Comparison of ENCODE assay signal across 16 cellular contexts in the genomic region with DNA sequence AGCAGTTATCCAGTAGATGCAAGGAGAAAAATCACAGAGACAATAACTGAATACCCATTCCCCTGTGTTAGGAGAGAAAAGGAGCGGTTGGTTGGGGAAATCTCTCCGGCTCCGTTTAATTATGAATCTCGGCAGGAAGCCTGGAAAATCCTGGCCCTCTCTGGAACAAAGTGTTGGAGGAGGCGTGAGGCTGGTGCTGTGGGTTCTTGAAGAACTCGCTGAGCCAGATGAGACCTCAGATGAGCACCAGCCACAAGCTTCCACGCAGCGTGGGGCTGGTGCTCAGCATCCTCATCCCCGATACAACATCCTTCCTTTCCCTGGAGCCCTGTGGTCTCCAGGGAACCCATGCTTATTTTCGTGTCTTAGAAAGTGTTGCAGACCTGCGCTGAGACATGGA. TPM values are rescaled to one million over a fixed set of nuclear protein-coding genes. Genes with fewer than 3 reads are reported as not detected.
DNase-seq lines count a peak whose midpoint lies in the region; ATAC-seq lines count a peak whose summit lies in the region.
"Had no signal": no experiment of that assay in that cellular context is flagged by ENCODE, and none has a peak within 500 bp of the region (broad histone marks: within the 10 kb centered on the region; RNA-seq: fewer than 3 reads in every experiment).

No MANE protein-coding gene starts in this region.

- H3K36me3 Mint-ChIP-seq in activated CD4-positive, alpha-beta T cell treated with anti-CD3 and anti-CD28 coated beads, Interleukin-2, amount 10 ng/mL, durations not matched to agents 7 days and 5 days (ENCODE audit: low read depth), result no peaks in the 10 kb centered on the region

- in situ Hi-C loops in ACHN (cut with HindIII; ENCODE audit: low pct_ligation_motif_present, low pct_unique_long_range_greater_than_20kb, low sequenced_read_pairs), result no loop called here

- intact Hi-C loops in posterior cingulate gyrus (cut with DNase I) (no loop called here), Right ventricle myocardium inferior (cut with DNase I) (no loop called here)

- ATAC-seq in Right ventricle myocardium inferior, result no peak
- ATAC-seq: A549 had no signal

- peak; percentile 21 for DNase-seq in Ammon's horn (ENCODE audit: low spot score)
- peak in 18 of 61 donors; percentile 3 to 60 (median 30) for DNase-seq in caudate nucleus (lab: John Stamatoyannopoulos, UW)
- peak in 7 of 10 donors; percentile 29 to 89 (median 46) for DNase-seq in posterior cingulate gyrus
- no peak for DNase-seq in activated CD4-positive, alpha-beta T cell treated with anti-CD3 and anti-CD28 coated beads, Interleukin-2, amount 10 ng/mL, durations not matched to agents 7 days and 5 days
- no peak for DNase-seq in germinal center (ENCODE audit: low spot score)
- no peak for DNase-seq in ACHN
- no peak for DNase-seq in Right ventricle myocardium inferior (ENCODE audit: missing footprints)
- DNase-seq: Caco-2; CD4-positive, alpha-beta T cell; GM23248 had no signal

- POLR2A ChIA-PET in activated CD4-positive, alpha-beta T cell treated with anti-CD3 and anti-CD28 coated beads, Interleukin-2, amount 10 ng/mL, durations not matched to agents 7 days and 5 days (lab: Charles Lee), result no interaction called here

- H3K27ac ChIP-seq in caudate nucleus (ENCODE audit: low read depth, low read length) (peak overlapping the region; percentile 65), layer of hippocampus (ENCODE audit: low read depth, low read length) (peak overlapping the region; percentile 41)
- H3K27ac ChIP-seq: 22Rv1, A549, C4-2B, GM23248 had no signal

- H3K9me3 Mint-ChIP-seq in activated CD4-positive, alpha-beta T cell treated with anti-CD3 and anti-CD28 coated beads, Interleukin-2, amount 10 ng/mL, durations not matched to agents 7 days and 5 days, result no peaks in the 10 kb centered on the region
- H3K9me3 Mint-ChIP-seq: CD4-positive, alpha-beta T cell had no signal

- H3K27ac Mint-ChIP-seq in activated CD4-positive, alpha-beta T cell treated with anti-CD3 and anti-CD28 coated beads, Interleukin-2, amount 10 ng/mL, durations not matched to agents 7 days and 5 days, result no peak overlapping the region
- H3K27ac Mint-ChIP-seq: B cell; CD4-positive, alpha-beta T cell had no signal

- H3K4me3 Mint-ChIP-seq in activated CD4-positive, alpha-beta T cell treated with anti-CD3 and anti-CD28 coated beads, Interleukin-2, amount 10 ng/mL, durations not matched to agents 7 days and 5 days, result no peak overlapping the region
- H3K4me3 Mint-ChIP-seq: B cell; CD4-positive, alpha-beta T cell had no signal

- no peaks in the 10 kb centered on the region for H3K27me3 ChIP-seq in layer of hippocampus (ENCODE audit: control insufficient read depth, insufficient read depth, low read length)

- CTCF ChIA-PET in activated CD4-positive, alpha-beta T cell treated with anti-CD3 and anti-CD28 coated beads, Interleukin-2, amount 10 ng/mL, durations not matched to agents 7 days and 5 days (lab: Charles Lee), result interaction anchor here (0.7 kb wide), 1 partner anchor 60 kb away, joined by 3 read pairs; no protein-coding TSS in a partner anchor

- peaks cover 3% of the 10 kb centered on the region for H3K27me3 Mint-ChIP-seq in activated CD4-positive, alpha-beta T cell treated with anti-CD3 and anti-CD28 coated beads, Interleukin-2, amount 10 ng/mL, durations not matched to agents 7 days and 5 days

- H3K4me1 Mint-ChIP-seq in activated CD4-positive, alpha-beta T cell treated with anti-CD3 and anti-CD28 coated beads, Interleukin-2, amount 10 ng/mL, durations not matched to agents 7 days and 5 days, result no peaks in the 10 kb centered on the region
- H3K4me1 Mint-ChIP-seq: B cell had no signal

RNA-seq across cellular contexts. Expression of a gene that starts 39.7 kb away (rescaled TPM):
- not detected for total RNA-seq in activated CD4-positive, alpha-beta T cell treated with anti-CD3 and anti-CD28 coated beads, Interleukin-2, amount 10 ng/mL, durations not matched to agents 7 days and 5 days
- not detected for total RNA-seq in Right ventricle myocardium inferior
- total RNA-seq: B cell; CD4-positive, alpha-beta T cell; GM23248 had no signal

RNA-seq across cellular contexts. Expression of a gene that starts 40.2 kb away (rescaled TPM):
- total RNA-seq in activated CD4-positive, alpha-beta T cell treated with anti-CD3 and anti-CD28 coated beads, Interleukin-2, amount 10 ng/mL, durations not matched to agents 7 days and 5 days, result not detected
- not detected for total RNA-seq in Right ventricle myocardium inferior
- total RNA-seq: B cell; Caco-2; CD4-positive, alpha-beta T cell; GM23248; H4 had no signal

Comparison
In these comparisons a context has a peak if more than half of its experiments do, and no peak if none do; other contexts are left out.
1. DNase-seq: peak in Ammon's horn (single experiment) and posterior cingulate gyrus (7 of 10); none in activated CD4-positive, alpha-beta T cell treated with anti-CD3 and anti-CD28 coated beads, Interleukin-2, amount 10 ng/mL, durations not matched to agents 7 days and 5 days (single experiment), germinal center (single experiment), ACHN (single experiment) and Right ventricle myocardium inferior (single experiment).